ENCODE assay signal across 29 cellular contexts in genomic region chr1:11817192-11817591, GRCh38. TPM values are rescaled to one million over a fixed set of nuclear protein-coding genes. Genes with fewer than 3 reads are reported as not detected.
"Had no signal": no experiment of that assay in that cellular context is flagged by ENCODE, and none has a peak within 500 bp of the region (broad histone marks: within the 10 kb centered on the region; RNA-seq: fewer than 3 reads in every experiment).

No MANE protein-coding gene starts in this region.

- H3K4me3 Mint-ChIP-seq: activated CD8-positive, alpha-beta T cell treated with anti-CD3 and anti-CD28 coated beads, Interleukin-2, amount 10 ng/mL, durations not matched to agents 7 days and 5 days; activated naive CD4-positive, alpha-beta T cell treated with anti-CD3 and anti-CD28 coated beads for 36 hours; activated naive CD8-positive, alpha-beta T cell; T-helper 17 cell; WTC11 had no signal

- DNase-seq: activated CD4-positive, alpha-beta T cell treated with anti-CD3 and anti-CD28 coated beads for 48 hours; activated CD4-positive, alpha-beta T cell treated with anti-CD3 and anti-CD28 coated beads, Interleukin-2, amount 50 U/mL, for 4 hours; activated CD4-positive, CD25-positive, alpha-beta regulatory T cell treated with anti-CD3 and anti-CD28 coated beads, Interleukin-2, amount 50 U/mL, for 72 hours; activated CD8-positive, alpha-beta memory T cell treated with anti-CD3 and anti-CD28 coated beads, Interleukin-2, amount 50 U/mL, for 48 hours; activated CD8-positive, alpha-beta T cell treated with anti-CD3 and anti-CD28 coated beads, Interleukin-2, amount 10 ng/mL, durations not matched to agents 7 days and 5 days; activated gamma-delta T cell; activated naive CD4-positive, alpha-beta T cell treated with anti-CD3 and anti-CD28 coated beads for 36 hours; activated T-cell treated with anti-CD3 and anti-CD28 coated beads, Interleukin-2, amount 50 U/mL, for 1 hour; brain microvascular endothelial cell; KG1; NCI-H1048; NCI-H1417; NCI-H2029; NCI-H2107; NCI-H2171 treated with DMSO at 0.1 percent for 48 hours; NCI-H226; NCI-H526; NCI-H82; SIG-M5; T-helper 17 cell; T-helper 9 cell had no signal

- ATAC-seq: activated CD8-positive, alpha-beta T cell treated with anti-CD3 and anti-CD28 coated beads, Interleukin-2, amount 10 ng/mL, durations not matched to agents 7 days and 5 days; T-helper 17 cell; WTC11 had no signal

- H3K27ac ChIP-seq: brain microvascular endothelial cell, cardiac muscle cell had no signal

- H3K27me3 ChIP-seq: brain microvascular endothelial cell, cardiac muscle cell had no signal

- H3K4me3 ChIP-seq: cardiac muscle cell had no signal

- H3K4me1 Mint-ChIP-seq: WTC11 had no signal

- H3K9me3 Mint-ChIP-seq: activated naive CD4-positive, alpha-beta T cell treated with anti-CD3 and anti-CD28 coated beads for 36 hours; WTC11 had no signal

- H3K27ac Mint-ChIP-seq: activated CD8-positive, alpha-beta T cell treated with anti-CD3 and anti-CD28 coated beads, Interleukin-2, amount 10 ng/mL, durations not matched to agents 7 days and 5 days; activated naive CD4-positive, alpha-beta T cell treated with anti-CD3 and anti-CD28 coated beads for 36 hours; activated naive CD8-positive, alpha-beta T cell; T-helper 17 cell; WTC11 had no signal

- H3K27me3 Mint-ChIP-seq: activated naive CD8-positive, alpha-beta T cell; T-helper 17 cell had no signal

RNA-seq across cellular contexts. Expression of gene NPPA, which starts 30.4 kb away (rescaled TPM):
- total RNA-seq: activated CD8-positive, alpha-beta T cell treated with anti-CD3 and anti-CD28 coated beads, Interleukin-2, amount 10 ng/mL, durations not matched to agents 7 days and 5 days; activated naive CD4-positive, alpha-beta T cell treated with anti-CD3 and anti-CD28 coated beads for 36 hours; LHCN-M2; M059J; NCI-H460; OCI-LY7; RPMI7951; T-helper 17 cell; WTC11 had no signal

RNA-seq across cellular contexts. Expression of gene NPPB, which starts 41.6 kb away (rescaled TPM):
- total RNA-seq: activated CD8-positive, alpha-beta T cell treated with anti-CD3 and anti-CD28 coated beads, Interleukin-2, amount 10 ng/mL, durations not matched to agents 7 days and 5 days; activated naive CD4-positive, alpha-beta T cell treated with anti-CD3 and anti-CD28 coated beads for 36 hours; LHCN-M2; NCI-H460; OCI-LY7; RPMI7951; T-helper 17 cell; WTC11 had no signal

RNA-seq across cellular contexts. Expression of gene C1orf167, which starts 55.2 kb away (rescaled TPM):
- total RNA-seq: activated CD8-positive, alpha-beta T cell treated with anti-CD3 and anti-CD28 coated beads, Interleukin-2, amount 10 ng/mL, durations not matched to agents 7 days and 5 days; activated naive CD4-positive, alpha-beta T cell treated with anti-CD3 and anti-CD28 coated beads for 36 hours; LHCN-M2; M059J; NCI-H460; RPMI7951 had no signal
